In the genomic region with DNA sequence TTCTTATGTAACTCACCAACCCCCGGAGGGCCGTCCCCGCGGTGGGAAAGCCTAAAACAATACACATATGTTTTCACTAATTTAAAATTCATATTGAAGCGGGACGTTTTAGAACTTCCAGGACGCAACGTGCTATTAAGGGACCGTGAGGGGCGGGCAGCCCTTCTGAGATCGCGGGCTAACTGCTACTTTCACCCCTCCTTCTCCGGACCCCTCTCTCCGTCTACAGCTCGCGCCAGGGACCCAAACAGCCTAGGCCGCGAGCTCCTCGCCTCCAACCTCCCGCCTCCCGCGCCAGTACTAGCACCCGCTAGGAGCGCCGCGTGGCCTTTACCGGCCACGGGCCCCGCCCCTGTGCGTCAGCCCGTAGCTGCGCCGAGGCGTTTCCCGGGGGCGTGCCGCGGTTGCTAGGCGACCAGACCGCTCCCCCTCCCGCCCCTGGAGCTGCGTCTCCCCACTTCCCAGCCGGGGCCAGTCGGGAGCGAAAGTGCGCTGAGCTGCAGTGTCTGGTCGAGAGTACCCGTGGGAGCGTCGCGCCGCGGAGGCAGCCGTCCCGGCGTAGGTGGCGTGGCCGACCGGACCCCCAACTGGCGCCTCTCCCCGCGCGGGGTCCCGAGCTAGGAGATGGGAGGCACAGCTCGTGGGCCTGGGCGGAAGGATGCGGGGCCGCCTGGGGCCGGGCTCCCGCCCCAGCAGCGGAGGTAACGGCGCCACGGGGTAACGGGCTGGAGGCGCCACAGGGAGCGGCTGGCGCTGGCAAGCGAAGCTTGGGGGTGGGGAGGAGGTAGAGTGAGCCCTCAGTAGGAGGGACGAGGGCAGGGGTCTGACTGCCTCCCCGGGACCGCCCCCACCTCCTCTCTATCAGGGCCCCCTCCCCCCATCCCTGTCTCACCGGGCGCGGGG, we compare ENCODE assay signal across 1 cellular context.
TF ChIP-seq lines count a peak whose summit lies in the region.

Gene DYRK3 (plus strand): TSS at position 457 of the 903 bp plus-strand sequence. CDS start 168 bp downstream, at position 625.

TF ChIP-seq in HepG2, 621 proteins besides CTCF, POLR2A, EP300 and RAD21 (continued from another document):
- TF ChIP-seq ZNF362 (CRISPR knock-in tag; IDR thresholded peaks at IDR 0.05; ENCODE audit: borderline replicate concordance) (peak; percentile 19; the same call in 1 of the 2 replicates), U2AF2 (IDR thresholded peaks at IDR 0.05; ENCODE audit: low read depth, low read length) (no peak), ZNF577 (CRISPR knock-in tag; IDR thresholded peaks at IDR 0.05; ENCODE audit: borderline replicate concordance, low read depth) (no peak), REXO4 (CRISPR knock-in tag; IDR thresholded peaks at IDR 0.05; ENCODE audit: borderline replicate concordance) (no peak), HHEX (CRISPR knock-in tag; IDR thresholded peaks at IDR 0.05) (no peak), NR2F1 (CRISPR knock-in tag; IDR thresholded peaks at IDR 0.05) (no peak), ZBTB8A (CRISPR knock-in tag; IDR thresholded peaks at IDR 0.05; ENCODE audit: borderline replicate concordance, low read depth) (peak; percentile 48; the same call in 1 of the 2 replicates), SNAPC5 (CRISPR knock-in tag; IDR thresholded peaks at IDR 0.05; ENCODE audit: borderline replicate concordance) (no peak), RFXAP (CRISPR knock-in tag; IDR thresholded peaks at IDR 0.05; ENCODE audit: borderline replicate concordance) (0 out of 2 replicates have a peak, but pooled peaks have one; percentile 13), SNAPC2 (CRISPR knock-in tag; IDR thresholded peaks at IDR 0.05) (no peak), ZNF335 (CRISPR knock-in tag; IDR thresholded peaks at IDR 0.05) (no peak), MATR3 (CRISPR knock-in tag; IDR thresholded peaks at IDR 0.05) (no peak), PHF8 (CRISPR knock-in tag; IDR thresholded peaks at IDR 0.05) (peak; percentile 83), NAIF1 (CRISPR knock-in tag; IDR thresholded peaks at IDR 0.05; ENCODE audit: borderline replicate concordance) (peak; percentile 74; the same call in 1 of the 2 replicates), ZNF205 (CRISPR knock-in tag; IDR thresholded peaks at IDR 0.05) (peak; percentile 57; the same call in 1 of the 2 replicates), ZNF17 (CRISPR knock-in tag; IDR thresholded peaks at IDR 0.05) (no peak), ZNF232 (CRISPR knock-in tag; IDR thresholded peaks at IDR 0.05; ENCODE audit: borderline replicate concordance) (no peak), ZNF318 (CRISPR knock-in tag; IDR thresholded peaks at IDR 0.05) (0 out of 2 replicates have a peak, but pooled peaks have one; percentile 26)
- TF ChIP-seq, protein P1, sequence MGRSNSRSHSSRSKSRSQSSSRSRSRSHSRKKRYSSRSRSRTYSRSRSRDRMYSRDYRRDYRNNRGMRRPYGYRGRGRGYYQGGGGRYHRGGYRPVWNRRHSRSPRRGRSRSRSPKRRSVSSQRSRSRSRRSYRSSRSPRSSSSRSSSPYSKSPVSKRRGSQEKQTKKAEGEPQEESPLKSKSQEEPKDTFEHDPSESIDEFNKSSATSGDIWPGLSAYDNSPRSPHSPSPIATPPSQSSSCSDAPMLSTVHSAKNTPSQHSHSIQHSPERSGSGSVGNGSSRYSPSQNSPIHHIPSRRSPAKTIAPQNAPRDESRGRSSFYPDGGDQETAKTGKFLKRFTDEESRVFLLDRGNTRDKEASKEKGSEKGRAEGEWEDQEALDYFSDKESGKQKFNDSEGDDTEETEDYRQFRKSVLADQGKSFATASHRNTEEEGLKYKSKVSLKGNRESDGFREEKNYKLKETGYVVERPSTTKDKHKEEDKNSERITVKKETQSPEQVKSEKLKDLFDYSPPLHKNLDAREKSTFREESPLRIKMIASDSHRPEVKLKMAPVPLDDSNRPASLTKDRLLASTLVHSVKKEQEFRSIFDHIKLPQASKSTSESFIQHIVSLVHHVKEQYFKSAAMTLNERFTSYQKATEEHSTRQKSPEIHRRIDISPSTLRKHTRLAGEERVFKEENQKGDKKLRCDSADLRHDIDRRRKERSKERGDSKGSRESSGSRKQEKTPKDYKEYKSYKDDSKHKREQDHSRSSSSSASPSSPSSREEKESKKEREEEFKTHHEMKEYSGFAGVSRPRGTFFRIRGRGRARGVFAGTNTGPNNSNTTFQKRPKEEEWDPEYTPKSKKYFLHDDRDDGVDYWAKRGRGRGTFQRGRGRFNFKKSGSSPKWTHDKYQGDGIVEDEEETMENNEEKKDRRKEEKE (IDR thresholded peaks at IDR 0.05) = no peak
- TF ChIP-seq, protein P2, sequence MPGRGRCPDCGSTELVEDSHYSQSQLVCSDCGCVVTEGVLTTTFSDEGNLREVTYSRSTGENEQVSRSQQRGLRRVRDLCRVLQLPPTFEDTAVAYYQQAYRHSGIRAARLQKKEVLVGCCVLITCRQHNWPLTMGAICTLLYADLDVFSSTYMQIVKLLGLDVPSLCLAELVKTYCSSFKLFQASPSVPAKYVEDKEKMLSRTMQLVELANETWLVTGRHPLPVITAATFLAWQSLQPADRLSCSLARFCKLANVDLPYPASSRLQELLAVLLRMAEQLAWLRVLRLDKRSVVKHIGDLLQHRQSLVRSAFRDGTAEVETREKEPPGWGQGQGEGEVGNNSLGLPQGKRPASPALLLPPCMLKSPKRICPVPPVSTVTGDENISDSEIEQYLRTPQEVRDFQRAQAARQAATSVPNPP (CRISPR knock-in tag; IDR thresholded peaks at IDR 0.05) = no peak
- TF ChIP-seq, protein P3, sequence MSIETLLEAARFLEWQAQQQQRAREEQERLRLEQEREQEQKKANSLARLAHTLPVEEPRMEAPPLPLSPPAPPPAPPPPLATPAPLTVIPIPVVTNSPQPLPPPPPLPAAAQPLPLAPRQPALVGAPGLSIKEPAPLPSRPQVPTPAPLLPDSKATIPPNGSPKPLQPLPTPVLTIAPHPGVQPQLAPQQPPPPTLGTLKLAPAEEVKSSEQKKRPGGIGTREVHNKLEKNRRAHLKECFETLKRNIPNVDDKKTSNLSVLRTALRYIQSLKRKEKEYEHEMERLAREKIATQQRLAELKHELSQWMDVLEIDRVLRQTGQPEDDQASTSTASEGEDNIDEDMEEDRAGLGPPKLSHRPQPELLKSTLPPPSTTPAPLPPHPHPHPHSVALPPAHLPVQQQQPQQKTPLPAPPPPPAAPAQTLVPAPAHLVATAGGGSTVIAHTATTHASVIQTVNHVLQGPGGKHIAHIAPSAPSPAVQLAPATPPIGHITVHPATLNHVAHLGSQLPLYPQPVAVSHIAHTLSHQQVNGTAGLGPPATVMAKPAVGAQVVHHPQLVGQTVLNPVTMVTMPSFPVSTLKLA (IDR thresholded peaks at IDR 0.05) = peak; percentile 63
- TF ChIP-seq, protein P4, sequence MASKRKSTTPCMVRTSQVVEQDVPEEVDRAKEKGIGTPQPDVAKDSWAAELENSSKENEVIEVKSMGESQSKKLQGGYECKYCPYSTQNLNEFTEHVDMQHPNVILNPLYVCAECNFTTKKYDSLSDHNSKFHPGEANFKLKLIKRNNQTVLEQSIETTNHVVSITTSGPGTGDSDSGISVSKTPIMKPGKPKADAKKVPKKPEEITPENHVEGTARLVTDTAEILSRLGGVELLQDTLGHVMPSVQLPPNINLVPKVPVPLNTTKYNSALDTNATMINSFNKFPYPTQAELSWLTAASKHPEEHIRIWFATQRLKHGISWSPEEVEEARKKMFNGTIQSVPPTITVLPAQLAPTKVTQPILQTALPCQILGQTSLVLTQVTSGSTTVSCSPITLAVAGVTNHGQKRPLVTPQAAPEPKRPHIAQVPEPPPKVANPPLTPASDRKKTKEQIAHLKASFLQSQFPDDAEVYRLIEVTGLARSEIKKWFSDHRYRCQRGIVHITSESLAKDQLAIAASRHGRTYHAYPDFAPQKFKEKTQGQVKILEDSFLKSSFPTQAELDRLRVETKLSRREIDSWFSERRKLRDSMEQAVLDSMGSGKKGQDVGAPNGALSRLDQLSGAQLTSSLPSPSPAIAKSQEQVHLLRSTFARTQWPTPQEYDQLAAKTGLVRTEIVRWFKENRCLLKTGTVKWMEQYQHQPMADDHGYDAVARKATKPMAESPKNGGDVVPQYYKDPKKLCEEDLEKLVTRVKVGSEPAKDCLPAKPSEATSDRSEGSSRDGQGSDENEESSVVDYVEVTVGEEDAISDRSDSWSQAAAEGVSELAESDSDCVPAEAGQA (IDR thresholded peaks at IDR 0.05; ENCODE audit: low read depth) = no peak
- TF ChIP-seq, protein P4 (CRISPR knock-in tag; IDR thresholded peaks at IDR 0.05; ENCODE audit: borderline replicate concordance) = 0 out of 2 replicates have a peak, but pooled peaks have one; percentile 23
